Comparison of ENCODE assay signal across 29 cellular contexts in the genomic region with DNA sequence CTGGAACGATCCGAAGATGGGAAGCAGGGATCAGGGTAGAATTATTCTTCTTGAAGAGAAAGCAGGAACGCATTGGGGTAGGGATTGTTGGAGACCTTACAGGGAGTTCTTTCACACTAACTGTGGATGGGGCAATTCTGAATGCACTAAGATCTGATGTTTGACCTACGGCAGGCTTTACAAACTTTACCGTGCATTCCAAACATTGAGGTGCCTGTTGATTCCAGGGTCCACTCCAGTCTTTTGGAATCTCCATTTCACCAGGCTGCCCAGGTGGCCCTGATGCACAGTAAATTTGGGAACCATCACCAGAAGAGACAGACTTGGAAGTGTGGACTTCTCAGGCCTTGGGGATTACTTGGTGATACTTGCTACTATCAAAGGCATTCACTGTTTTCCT.
"Had no signal": no experiment of that assay in that cellular context is flagged by ENCODE, and none has a peak within 500 bp of the region (broad histone marks: within the 10 kb centered on the region; RNA-seq: fewer than 3 reads in every experiment).

No MANE protein-coding gene starts in this region.

- H3K27ac Mint-ChIP-seq: activated CD4-positive, alpha-beta memory T cell treated with anti-CD3 and anti-CD28 coated beads, Interleukin-2, amount 10 ng/mL, durations not matched to agents 7 days and 5 days; activated CD8-positive, alpha-beta memory T cell treated with anti-CD3 and anti-CD28 coated beads, Interleukin-2, amount 10 ng/mL, durations not matched to agents 7 days and 5 days; activated naive CD4-positive, alpha-beta T cell treated with anti-CD3 and anti-CD28 coated beads, Interleukin-2, amount 50 U/mL, for 24 hours; activated naive CD8-positive, alpha-beta T cell treated with anti-CD3 and anti-CD28 coated beads, Interleukin-2, amount 10 ng/mL, durations not matched to agents 7 days and 5 days; activated T-cell treated with anti-CD3 and anti-CD28 coated beads, Interleukin-2, amount 50 U/mL, for 72 hours; activated T-helper 2 cell treated with anti-CD3 and anti-CD28 coated beads, Interferon-gamma antibody, Interleukin-2, Interleukin-4, amounts not matched to agents 10 μg/mL and 5 μg/mL and 100 μg/mL, durations not matched to agents 14 hours and 24 hours and 36 hours; T-helper 1 cell treated with Interleukin-12 subunit alpha and Interleukin-12 subunit beta and Interleukin-4 antibody, amounts not matched to agents 30 μg/mL and 1 μg/mL, for 36 hours; T-helper 2 cell treated with Interferon-gamma antibody and Interleukin-4, amounts not matched to agents 5 μg/mL and 100 μg/mL, for 36 hours had no signal

- H3K9me3 Mint-ChIP-seq: activated CD4-positive, alpha-beta memory T cell treated with anti-CD3 and anti-CD28 coated beads, Interleukin-2, amount 10 ng/mL, durations not matched to agents 7 days and 5 days; activated naive CD4-positive, alpha-beta T cell treated with anti-CD3 and anti-CD28 coated beads, Interleukin-2, amount 50 U/mL, for 24 hours; activated naive CD8-positive, alpha-beta T cell treated with anti-CD3 and anti-CD28 coated beads, Interleukin-2, amount 10 ng/mL, durations not matched to agents 7 days and 5 days; activated T-cell treated with anti-CD3 and anti-CD28 coated beads, Interleukin-2, amount 50 U/mL, for 72 hours; activated T-helper 2 cell treated with anti-CD3 and anti-CD28 coated beads, Interferon-gamma antibody, Interleukin-2, Interleukin-4, amounts not matched to agents 10 μg/mL and 5 μg/mL and 100 μg/mL, durations not matched to agents 14 hours and 24 hours and 36 hours; T-helper 1 cell treated with Interleukin-12 subunit alpha and Interleukin-12 subunit beta and Interleukin-4 antibody, amounts not matched to agents 30 μg/mL and 1 μg/mL, for 36 hours; T-helper 2 cell treated with Interferon-gamma antibody and Interleukin-4, amounts not matched to agents 5 μg/mL and 100 μg/mL, for 36 hours had no signal

- H3K4me3 Mint-ChIP-seq: activated CD4-positive, alpha-beta memory T cell treated with anti-CD3 and anti-CD28 coated beads, Interleukin-2, amount 10 ng/mL, durations not matched to agents 7 days and 5 days; activated CD8-positive, alpha-beta memory T cell treated with anti-CD3 and anti-CD28 coated beads, Interleukin-2, amount 10 ng/mL, durations not matched to agents 7 days and 5 days; activated naive CD8-positive, alpha-beta T cell treated with anti-CD3 and anti-CD28 coated beads, Interleukin-2, amount 10 ng/mL, durations not matched to agents 7 days and 5 days; activated T-cell treated with anti-CD3 and anti-CD28 coated beads, Interleukin-2, amount 50 U/mL, for 72 hours; T-helper 1 cell treated with Interleukin-12 subunit alpha and Interleukin-12 subunit beta and Interleukin-4 antibody, amounts not matched to agents 30 μg/mL and 1 μg/mL, for 36 hours; T-helper 2 cell treated with Interferon-gamma antibody and Interleukin-4, amounts not matched to agents 5 μg/mL and 100 μg/mL, for 36 hours had no signal

- H3K4me1 Mint-ChIP-seq: activated CD4-positive, alpha-beta memory T cell treated with anti-CD3 and anti-CD28 coated beads, Interleukin-2, amount 10 ng/mL, durations not matched to agents 7 days and 5 days had no signal

- H3K27ac ChIP-seq: body of pancreas, Peyer's patch, SJSA1 had no signal

- H3K36me3 Mint-ChIP-seq: activated CD8-positive, alpha-beta memory T cell treated with anti-CD3 and anti-CD28 coated beads, Interleukin-2, amount 10 ng/mL, durations not matched to agents 7 days and 5 days; activated naive CD4-positive, alpha-beta T cell treated with anti-CD3 and anti-CD28 coated beads, Interleukin-2, amount 50 U/mL, for 24 hours; activated naive CD8-positive, alpha-beta T cell treated with anti-CD3 and anti-CD28 coated beads, Interleukin-2, amount 10 ng/mL, durations not matched to agents 7 days and 5 days had no signal

- DNase-seq: activated CD4-positive, alpha-beta memory T cell treated with anti-CD3 and anti-CD28 coated beads, Interleukin-2, amount 10 ng/mL, durations not matched to agents 7 days and 5 days; activated CD4-positive, alpha-beta T cell treated with anti-CD3 and anti-CD28 coated beads for 48 hours; activated CD4-positive, CD25-positive, alpha-beta regulatory T cell treated with anti-CD3 and anti-CD28 coated beads, Interleukin-2, amount 50 U/mL, for 72 hours; activated CD8-positive, alpha-beta memory T cell treated with anti-CD3 and anti-CD28 coated beads, Interleukin-2, amount 10 ng/mL, durations not matched to agents 7 days and 5 days; activated gamma-delta T cell; activated naive CD4-positive, alpha-beta T cell treated with Interleukin-2 at 50 U/mL for 16 hours; activated naive CD8-positive, alpha-beta T cell treated with anti-CD3 and anti-CD28 coated beads, Interleukin-2, amount 10 ng/mL, durations not matched to agents 7 days and 5 days; activated T-cell treated with anti-CD3 and anti-CD28 coated beads, Interleukin-2, amount 50 U/mL, for 1 hour; activated T-cell treated with anti-CD3 and anti-CD28 coated beads, Interleukin-2, amount 50 U/mL, for 72 hours; body of pancreas; central memory CD4-positive, alpha-beta T cell; NCI-H1105; NCI-H1417 treated with DMSO at 0.1 percent for 48 hours; NCI-H187 treated with DMSO at 0.1 percent for 48 hours; NCI-H2081 treated with DMSO at 0.1 percent for 48 hours; NCI-H510A; NCI-H526; NCI-H748 treated with DMSO at 0.1 percent for 48 hours; NK-92 treated with Interleukin-12 subunit alpha and Interleukin-12 subunit beta, amount 100 ng/mL, for 24 hours; PC-3; Peyer's patch; RPMI8226; SHP77 treated with DMSO at 0.1 percent for 48 hours; SK-N-SH had no signal
